ENCODE assay signal across 10 cellular contexts in genomic region chr20:953742-954141, GRCh38. TPM values are rescaled to one million over a fixed set of nuclear protein-coding genes. Genes with fewer than 3 reads are reported as not detected.
DNase-seq lines count a peak whose midpoint lies in the region; ATAC-seq, FAIRE-seq and TF ChIP-seq lines count a peak whose summit lies in the region.
"Had no signal": no experiment of that assay in that cellular context is flagged by ENCODE, and none has a peak within 500 bp of the region (broad histone marks: within the 10 kb centered on the region; RNA-seq: fewer than 3 reads in every experiment).

No MANE protein-coding gene starts in this region.

- H3K9me3 ChIP-seq in naive thymus-derived CD4-positive, alpha-beta T cell (ENCODE audit: control insufficient read depth in 2 of 3, low read length in 3 of 3) = no peaks in the 10 kb centered on the region

- POLR2A ChIA-PET in naive thymus-derived CD4-positive, alpha-beta T cell (lab: Charles Lee) = no interaction called here

- H3K4me3 Mint-ChIP-seq in neural crest cell (no peak overlapping the region), Calu3 (ENCODE audit: low read depth, unreplicated experiment) (no peak overlapping the region)
- no peak overlapping the region for H3K4me3 Mint-ChIP-seq in naive thymus-derived CD4-positive, alpha-beta T cell

- H3K4me3 ChIP-seq in naive thymus-derived CD4-positive, alpha-beta T cell (ENCODE audit: low read length) = no peak overlapping the region
- H3K4me3 ChIP-seq: dorsolateral prefrontal cortex had no signal

- BruUV-seq in Calu3 (replicated peaks; lab: Mats Ljungman, UMichigan) = no TSS peak

- peak; percentile 40 for TF ChIP-seq CTCF in neural crest cell (conservative IDR thresholded peaks at IDR 0.05)
- no peak for TF ChIP-seq CTCF in Calu3 (IDR thresholded peaks at IDR 0.05; ENCODE audit: unreplicated experiment)

- H3K4me1 Mint-ChIP-seq in neural crest cell (no peaks in the 10 kb centered on the region), Calu3 (ENCODE audit: low read depth, unreplicated experiment) (no peaks in the 10 kb centered on the region)
- H3K4me1 Mint-ChIP-seq in naive thymus-derived CD4-positive, alpha-beta T cell = peaks cover 0 to 5% (median 0%) of the 10 kb centered on the region in 7 donors

- H3K27ac Mint-ChIP-seq in neural crest cell (ENCODE audit: unreplicated experiment) (no peak overlapping the region), Calu3 (ENCODE audit: unreplicated experiment) (no peak overlapping the region)
- no peak overlapping the region for H3K27ac Mint-ChIP-seq in naive thymus-derived CD4-positive, alpha-beta T cell

- H3K27me3 Mint-ChIP-seq in neural crest cell (ENCODE audit: low read depth) (peaks cover 58% of the 10 kb centered on the region), Calu3 (ENCODE audit: unreplicated experiment) (peaks cover 87% of the 10 kb centered on the region)
- H3K27me3 Mint-ChIP-seq in naive thymus-derived CD4-positive, alpha-beta T cell = peaks cover 25 to 51% (median 42%) of the 10 kb centered on the region in 5 donors

- FAIRE-seq in HTR-8/SVneo (lab: Jason Lieb, UNC) = no peak

- CTCF ChIA-PET in Calu3 (lab: Charles Lee) = interaction anchor here (0.6 to 1.6 kb wide), 3 partner anchors 23 to 158 kb away, joined by 3 to 8 read pairs (median 4); no protein-coding TSS in a partner anchor
- CTCF ChIA-PET in naive thymus-derived CD4-positive, alpha-beta T cell (lab: Charles Lee) = no interaction called here

- H3K4me1 ChIP-seq in naive thymus-derived CD4-positive, alpha-beta T cell (ENCODE audit: control insufficient read depth in 2 of 2, insufficient read depth in 2 of 2, low read length in 2 of 2) = no peaks in the 10 kb centered on the region

- no peak for ATAC-seq in HG02678 (IDR thresholded peaks at IDR 0.05; ENCODE audit: unreplicated experiment)
- no peak for ATAC-seq in naive thymus-derived CD4-positive, alpha-beta T cell
- no peak for ATAC-seq in GM18511 (IDR thresholded peaks at IDR 0.05; ENCODE audit: unreplicated experiment)

- intact Hi-C loops in Calu3 (cut with micrococcal nuclease; ENCODE audit: unreplicated experiment) = no loop called here
- intact Hi-C loops in naive thymus-derived CD4-positive, alpha-beta T cell (cut with micrococcal nuclease) = loop anchor here in 1 of 2 donors (10.0 kb wide), 1 partner anchor 69 kb away; no protein-coding TSS in a partner anchor

- H3K27me3 ChIP-seq in naive thymus-derived CD4-positive, alpha-beta T cell (ENCODE audit: control insufficient read depth in 2 of 2, insufficient read depth in 2 of 2, low read length in 2 of 2) = no peaks in the 10 kb centered on the region

- H3K27ac ChIP-seq in naive thymus-derived CD4-positive, alpha-beta T cell (ENCODE audit: low read depth, low read length) = no peak overlapping the region
- H3K27ac ChIP-seq: dorsolateral prefrontal cortex had no signal

- DNase-seq in COR-L47 (lab: John Stamatoyannopoulos, UW) (peak; percentile 50), HTR-8/SVneo (ENCODE audit: insufficient read length, low spot score) (peak; percentile 27), astrocyte of the hippocampus (ENCODE audit: low read depth, low spot score) (peak; percentile 6), neural crest cell (ENCODE audit: low read depth, low spot score) (no peak), Calu3 (no peak)
- DNase-seq in naive thymus-derived CD4-positive, alpha-beta T cell = no peak

- H3K36me3 Mint-ChIP-seq in neural crest cell (ENCODE audit: low read depth) (no peaks in the 10 kb centered on the region), Calu3 (ENCODE audit: insufficient read depth, unreplicated experiment) (no peaks in the 10 kb centered on the region)
- no peaks in the 10 kb centered on the region for H3K36me3 Mint-ChIP-seq in naive thymus-derived CD4-positive, alpha-beta T cell

- no peaks in the 10 kb centered on the region for H3K36me3 ChIP-seq in naive thymus-derived CD4-positive, alpha-beta T cell (ENCODE audit: control insufficient read depth in 2 of 3, insufficient read depth in 3 of 3, low read length in 3 of 3)

- H3K9me3 Mint-ChIP-seq in neural crest cell (no peaks in the 10 kb centered on the region), Calu3 (ENCODE audit: low read depth, unreplicated experiment) (no peaks in the 10 kb centered on the region)
- H3K9me3 Mint-ChIP-seq in naive thymus-derived CD4-positive, alpha-beta T cell = no peaks in the 10 kb centered on the region

RNA-seq across cellular contexts. Expression of gene ANGPT4, which starts 37.6 kb away (rescaled TPM):
- 0.07 TPM in 1 of 2 replicates, not detected in the other for total RNA-seq in neural crest cell
- not detected in 2 replicates for total RNA-seq in Calu3 (2022)
- total RNA-seq in naive thymus-derived CD4-positive, alpha-beta T cell = not detected
- polyA plus RNA-seq in naive thymus-derived CD4-positive, alpha-beta T cell = not detected

RNA-seq across cellular contexts. Expression of gene RSPO4, which starts 48.4 kb away (rescaled TPM):
- total RNA-seq in neural crest cell (0.23 TPM in 1 of 2 replicates, not detected in the other), Calu3 (2022) (not detected in 2 replicates)
- total RNA-seq in naive thymus-derived CD4-positive, alpha-beta T cell = under 1 TPM in 4 of 5 experiments, not detected in 1; 0.19 to 0.40 (median 0.23) TPM
- polyA plus RNA-seq in naive thymus-derived CD4-positive, alpha-beta T cell = not detected
- total RNA-seq: omental fat pad had no signal

Comparison
In these comparisons a context has a peak if more than half of its experiments do, and no peak if none do; other contexts are left out.
1. DNase-seq: peak in COR-L47 (single experiment), HTR-8/SVneo (single experiment) and astrocyte of the hippocampus (single experiment); none in neural crest cell (single experiment), Calu3 (single experiment) and naive thymus-derived CD4-positive, alpha-beta T cell (0 of 9).